In genomic region chr5:43469671-43470396, GRCh38 we compare ENCODE assay signal across 1 cellular context.
TF ChIP-seq lines count a peak whose summit lies in the region.

No MANE protein-coding gene starts in this region.

TF ChIP-seq in GM23338, 12 proteins besides CTCF, POLR2A, EP300 and RAD21 (continued from another document):
- no peak for TF ChIP-seq REST (IDR thresholded peaks at IDR 0.05; ENCODE audit: unreplicated experiment)
